10 cellular contexts compared by ENCODE assay signal in genomic region chr11:20031155-20032001, GRCh38.
DNase-seq lines count a peak whose midpoint lies in the region; ATAC-seq and TF ChIP-seq lines count a peak whose summit lies in the region.
"Had no signal": no experiment of that assay in that cellular context is flagged by ENCODE, and none has a peak within 500 bp of the region (broad histone marks: within the 10 kb centered on the region; RNA-seq: fewer than 3 reads in every experiment).

No MANE protein-coding gene starts in this region.

- ATAC-seq in HG03159 (IDR thresholded peaks at IDR 0.05; ENCODE audit: unreplicated experiment) (no peak), GM18873 (IDR thresholded peaks at IDR 0.05; ENCODE audit: low FRiP score, unreplicated experiment) (no peak)

- peak overlapping the region; percentile 9; the same call in 1 of the 2 replicates for H3K4me3 ChIP-seq in SJSA1
- peak overlapping the region in 1 of 4 experiments; percentile 10 for H3K4me3 ChIP-seq in fibroblast of lung (replicated peaks in 1 of 4; ENCODE audit: control extremely low read depth in 1 of 4, insufficient read depth in 1 of 4, low read depth in 3 of 4, low read length in 4 of 4)
- H3K4me3 ChIP-seq in transverse colon, result no peak overlapping the region
- H3K4me3 ChIP-seq: ascending aorta had no signal

- H3K4me2 ChIP-seq in fibroblast of lung (ENCODE audit: extremely low read depth, insufficient read depth, low read length), result peak overlapping the region; percentile 59

- peak overlapping the region; percentile 9 for H3K9ac ChIP-seq in fibroblast of lung (ENCODE audit: insufficient read depth, low read length)

- H3K27ac ChIP-seq in SJSA1, result peak overlapping the region; percentile 98
- peak overlapping the region; percentile 71 for H3K27ac ChIP-seq in fibroblast of lung (ENCODE audit: insufficient read depth, low read length)
- H3K27ac ChIP-seq in transverse colon, result no peak overlapping the region
- H3K27ac ChIP-seq: ascending aorta had no signal

- 56 to 59% methylated on average over 5 to 7 of the region's 7 CpGs for WGBS in transverse colon (ENCODE audit: low coverage in 1 of 2), 2 donors

- H3K27me3 ChIP-seq in SJSA1 (replicated peaks) (no peaks in the 10 kb centered on the region), fibroblast of lung (ENCODE audit: control insufficient read depth, insufficient read depth, low read length) (no peaks in the 10 kb centered on the region), transverse colon (no peaks in the 10 kb centered on the region)
- H3K27me3 ChIP-seq: ascending aorta had no signal

- no peaks in the 10 kb centered on the region for H3K9me3 ChIP-seq in SJSA1 (replicated peaks)
- H3K9me3 ChIP-seq in fibroblast of lung (ENCODE audit: control insufficient read depth, insufficient read depth, low read depth, low read length), result no peaks in the 10 kb centered on the region
- H3K9me3 ChIP-seq in transverse colon, result no peaks in the 10 kb centered on the region
- H3K9me3 ChIP-seq: ascending aorta had no signal

- peaks cover 35% of the 10 kb centered on the region for H3K4me1 ChIP-seq in SJSA1 (replicated peaks)
- peaks cover 20% of the 10 kb centered on the region for H3K4me1 ChIP-seq in fibroblast of lung (ENCODE audit: control insufficient read depth, extremely low read depth, insufficient read depth, low read length)
- peaks cover 0 to 17% (median 5%) of the 10 kb centered on the region in 4 donors for H3K4me1 ChIP-seq in transverse colon

- no peak overlapping the region for H2AFZ ChIP-seq in fibroblast of lung (ENCODE audit: low read length)

- no peak for TF ChIP-seq EP300 in transverse colon (IDR thresholded peaks at IDR 0.05; ENCODE audit: low read depth)

- H3K79me2 ChIP-seq in fibroblast of lung (ENCODE audit: control insufficient read depth, insufficient read depth, low read length), result peaks cover 7% of the 10 kb centered on the region

- no peak for TF ChIP-seq POLR2A in transverse colon (IDR thresholded peaks at IDR 0.05)

- H3K36me3 ChIP-seq in SJSA1 (no peaks in the 10 kb centered on the region), fibroblast of lung (ENCODE audit: control insufficient read depth, insufficient read depth, low read length) (no peaks in the 10 kb centered on the region), transverse colon (no peaks in the 10 kb centered on the region)

- in situ Hi-C loops in transverse colon (cut with MboI; ENCODE audit: low pct_ligation_motif_present in 1 of 4, low pct_unique_long_range_greater_than_20kb in 1 of 4, low sequenced_read_pairs in 3 of 4), result no loop called here

- intact Hi-C loops in transverse colon (cut with DNase I; ENCODE audit: low total_unique reads), result no loop called here

- peak; percentile 89 for DNase-seq in GM04504 (ENCODE audit: low read depth)
- DNase-seq in SJSA1 (ENCODE audit: low read depth in 1 of 2, low spot score in 2 of 2), result peak; percentile 45 to 83
- peak; percentile 92 to 98 for DNase-seq in fibroblast of lung (ENCODE audit: low read depth in 2 of 2)
- peak; percentile 100 for DNase-seq in renal cortical epithelial cell (ENCODE audit: low read depth)
- DNase-seq in transverse colon, result no peak
- DNase-seq in NCI-H2171 treated with DMSO at 0.1 percent for 48 hours (lab: John Stamatoyannopoulos, UW), result no peak
- DNase-seq: activated CD4-positive, alpha-beta T cell treated with anti-CD3 and anti-CD28 coated beads for 4 hours had no signal

- no peaks in the 10 kb centered on the region for H4K20me1 ChIP-seq in fibroblast of lung (ENCODE audit: control insufficient read depth, extremely low read depth, insufficient read depth, low read length)

- TF ChIP-seq CTCF in fibroblast of lung (conservative IDR thresholded peaks at IDR 0.05 in 1 of 2, IDR thresholded peaks at IDR 0.05 in 1 of 2; ENCODE audit: low read depth in 1 of 2, low read length in 2 of 2) (no peak), transverse colon (IDR thresholded peaks at IDR 0.05) (no peak)

Comparison
In these comparisons a context has a peak if more than half of its experiments do, and no peak if none do; other contexts are left out.
1. DNase-seq: peak in GM04504 (single experiment), SJSA1 (2 of 2), fibroblast of lung (2 of 2) and renal cortical epithelial cell (single experiment); none in transverse colon (single experiment) and NCI-H2171 treated with DMSO at 0.1 percent for 48 hours (single experiment).
2. H3K27ac ChIP-seq: peak in SJSA1 (single experiment) and fibroblast of lung (single experiment); none in transverse colon (0 of 4).